Comparison of ENCODE assay signal across 1 cellular context in genomic region chr15:84979651-84980050, GRCh38.
TF ChIP-seq lines count a peak whose summit lies in the region.

No MANE protein-coding gene starts in this region.

TF ChIP-seq in HCT116, 20 proteins besides CTCF, POLR2A, EP300 and RAD21 (continued from another document):
- TF ChIP-seq, protein P1, sequence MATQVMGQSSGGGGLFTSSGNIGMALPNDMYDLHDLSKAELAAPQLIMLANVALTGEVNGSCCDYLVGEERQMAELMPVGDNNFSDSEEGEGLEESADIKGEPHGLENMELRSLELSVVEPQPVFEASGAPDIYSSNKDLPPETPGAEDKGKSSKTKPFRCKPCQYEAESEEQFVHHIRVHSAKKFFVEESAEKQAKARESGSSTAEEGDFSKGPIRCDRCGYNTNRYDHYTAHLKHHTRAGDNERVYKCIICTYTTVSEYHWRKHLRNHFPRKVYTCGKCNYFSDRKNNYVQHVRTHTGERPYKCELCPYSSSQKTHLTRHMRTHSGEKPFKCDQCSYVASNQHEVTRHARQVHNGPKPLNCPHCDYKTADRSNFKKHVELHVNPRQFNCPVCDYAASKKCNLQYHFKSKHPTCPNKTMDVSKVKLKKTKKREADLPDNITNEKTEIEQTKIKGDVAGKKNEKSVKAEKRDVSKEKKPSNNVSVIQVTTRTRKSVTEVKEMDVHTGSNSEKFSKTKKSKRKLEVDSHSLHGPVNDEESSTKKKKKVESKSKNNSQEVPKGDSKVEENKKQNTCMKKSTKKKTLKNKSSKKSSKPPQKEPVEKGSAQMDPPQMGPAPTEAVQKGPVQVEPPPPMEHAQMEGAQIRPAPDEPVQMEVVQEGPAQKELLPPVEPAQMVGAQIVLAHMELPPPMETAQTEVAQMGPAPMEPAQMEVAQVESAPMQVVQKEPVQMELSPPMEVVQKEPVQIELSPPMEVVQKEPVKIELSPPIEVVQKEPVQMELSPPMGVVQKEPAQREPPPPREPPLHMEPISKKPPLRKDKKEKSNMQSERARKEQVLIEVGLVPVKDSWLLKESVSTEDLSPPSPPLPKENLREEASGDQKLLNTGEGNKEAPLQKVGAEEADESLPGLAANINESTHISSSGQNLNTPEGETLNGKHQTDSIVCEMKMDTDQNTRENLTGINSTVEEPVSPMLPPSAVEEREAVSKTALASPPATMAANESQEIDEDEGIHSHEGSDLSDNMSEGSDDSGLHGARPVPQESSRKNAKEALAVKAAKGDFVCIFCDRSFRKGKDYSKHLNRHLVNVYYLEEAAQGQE (IDR thresholded peaks at IDR 0.05; ENCODE audit: low read depth), result no peak
- TF ChIP-seq POLR2AphosphoS5 (IDR thresholded peaks at IDR 0.05; ENCODE audit: low read depth, low read length), result no peak
- TF ChIP-seq EZH2phosphoT487 (IDR thresholded peaks at IDR 0.05; ENCODE audit: borderline replicate concordance), result no peak
- TF ChIP-seq EZH2 (IDR thresholded peaks at IDR 0.05), result no peak
- no peak for TF ChIP-seq TCF7L2 (IDR thresholded peaks at IDR 0.05; ENCODE audit: borderline replicate concordance, extremely low read depth, insufficient read depth, insufficient read length)
- no peak for TF ChIP-seq ZBTB33 (IDR thresholded peaks at IDR 0.05; ENCODE audit: extremely low read depth, insufficient replicate concordance, low read length)
